Comparison of ENCODE assay signal across 1 cellular context in genomic region chr17:60712675-60713074, GRCh38.
TF ChIP-seq lines count a peak whose summit lies in the region.

No MANE protein-coding gene starts in this region.

TF ChIP-seq in A549, 52 proteins besides CTCF, POLR2A, EP300 and RAD21 (continued from another document):
- no peak for TF ChIP-seq ELK1 (IDR thresholded peaks at IDR 0.05; ENCODE audit: low read depth, low read length)
- TF ChIP-seq PBX3 (IDR thresholded peaks at IDR 0.05): no peak
- no peak for TF ChIP-seq CHD2 (IDR thresholded peaks at IDR 0.05; ENCODE audit: low read length, partially characterized antibody)
- TF ChIP-seq TP53 (CRISPR knock-in tag; IDR thresholded peaks at IDR 0.05): no peak
- no peak for TF ChIP-seq CHD4 (IDR thresholded peaks at IDR 0.05; ENCODE audit: borderline replicate concordance)
- no peak for TF ChIP-seq E2F6 (IDR thresholded peaks at IDR 0.05; ENCODE audit: borderline replicate concordance, low read depth)
- no peak for TF ChIP-seq FOSL2 (IDR thresholded peaks at IDR 0.05)
- no peak for TF ChIP-seq FOSL2 (CRISPR knock-in tag; IDR thresholded peaks at IDR 0.05)
- no peak for TF ChIP-seq HOXB13 (CRISPR knock-in tag; IDR thresholded peaks at IDR 0.05; ENCODE audit: low read depth)
- TF ChIP-seq POLR2AphosphoS2 (conservative IDR thresholded peaks at IDR 0.05; ENCODE audit: low read length): no peak
- TF ChIP-seq, protein P1, sequence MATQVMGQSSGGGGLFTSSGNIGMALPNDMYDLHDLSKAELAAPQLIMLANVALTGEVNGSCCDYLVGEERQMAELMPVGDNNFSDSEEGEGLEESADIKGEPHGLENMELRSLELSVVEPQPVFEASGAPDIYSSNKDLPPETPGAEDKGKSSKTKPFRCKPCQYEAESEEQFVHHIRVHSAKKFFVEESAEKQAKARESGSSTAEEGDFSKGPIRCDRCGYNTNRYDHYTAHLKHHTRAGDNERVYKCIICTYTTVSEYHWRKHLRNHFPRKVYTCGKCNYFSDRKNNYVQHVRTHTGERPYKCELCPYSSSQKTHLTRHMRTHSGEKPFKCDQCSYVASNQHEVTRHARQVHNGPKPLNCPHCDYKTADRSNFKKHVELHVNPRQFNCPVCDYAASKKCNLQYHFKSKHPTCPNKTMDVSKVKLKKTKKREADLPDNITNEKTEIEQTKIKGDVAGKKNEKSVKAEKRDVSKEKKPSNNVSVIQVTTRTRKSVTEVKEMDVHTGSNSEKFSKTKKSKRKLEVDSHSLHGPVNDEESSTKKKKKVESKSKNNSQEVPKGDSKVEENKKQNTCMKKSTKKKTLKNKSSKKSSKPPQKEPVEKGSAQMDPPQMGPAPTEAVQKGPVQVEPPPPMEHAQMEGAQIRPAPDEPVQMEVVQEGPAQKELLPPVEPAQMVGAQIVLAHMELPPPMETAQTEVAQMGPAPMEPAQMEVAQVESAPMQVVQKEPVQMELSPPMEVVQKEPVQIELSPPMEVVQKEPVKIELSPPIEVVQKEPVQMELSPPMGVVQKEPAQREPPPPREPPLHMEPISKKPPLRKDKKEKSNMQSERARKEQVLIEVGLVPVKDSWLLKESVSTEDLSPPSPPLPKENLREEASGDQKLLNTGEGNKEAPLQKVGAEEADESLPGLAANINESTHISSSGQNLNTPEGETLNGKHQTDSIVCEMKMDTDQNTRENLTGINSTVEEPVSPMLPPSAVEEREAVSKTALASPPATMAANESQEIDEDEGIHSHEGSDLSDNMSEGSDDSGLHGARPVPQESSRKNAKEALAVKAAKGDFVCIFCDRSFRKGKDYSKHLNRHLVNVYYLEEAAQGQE (IDR thresholded peaks at IDR 0.05): no peak
TF ChIP-seq in A549: peak in this region for 0.
